In the genomic region with DNA sequence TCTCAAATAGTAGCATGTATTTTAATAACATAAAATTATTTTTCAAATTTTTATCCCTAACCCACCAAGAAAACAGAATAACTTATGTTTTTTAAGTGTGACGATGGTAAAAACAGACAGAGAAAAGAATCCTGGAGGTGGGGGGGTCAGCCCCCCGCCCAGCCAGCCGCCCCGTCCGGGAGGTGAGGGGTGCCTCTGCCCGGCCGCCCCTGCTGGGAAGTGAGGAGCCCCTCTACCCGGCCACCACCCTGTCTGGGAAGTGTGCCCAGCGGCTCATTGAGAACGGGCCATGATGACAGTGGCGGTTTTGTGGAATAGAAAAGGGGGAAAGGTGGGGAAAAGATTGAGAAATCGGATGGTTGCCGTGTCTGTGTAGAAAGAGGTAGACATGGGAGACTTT, we compare ENCODE assay signal across 10 cellular contexts. TPM values are rescaled to one million over a fixed set of nuclear protein-coding genes. Genes with fewer than 3 reads are reported as not detected.
"Had no signal": no experiment of that assay in that cellular context is flagged by ENCODE, and none has a peak within 500 bp of the region (broad histone marks: within the 10 kb centered on the region; RNA-seq: fewer than 3 reads in every experiment).

No MANE protein-coding gene starts in this region.

RNA-seq across cellular contexts. Expression of a gene that starts 16.1 kb away (rescaled TPM):
- total RNA-seq: OCI-LY7, PC-3, PC-9, Peyer's patch, Right ventricle myocardium inferior, Right ventricle myocardium superior, RPMI7951, SJSA1, SK-MEL-5 had no signal

RNA-seq across cellular contexts. Expression of a gene that starts 33.2 kb away (rescaled TPM):
- total RNA-seq: OCI-LY7, PC-3, RPMI7951, SJCRH30, SJSA1, SK-MEL-5 had no signal
